Comparison of ENCODE assay signal across 8 cellular contexts in genomic region chr11:58513747-58514367, GRCh38.
DNase-seq lines count a peak whose midpoint lies in the region; ATAC-seq and TF ChIP-seq lines count a peak whose summit lies in the region.

No MANE protein-coding gene starts in this region.

- peak; percentile 63 for ATAC-seq in GM21360 (IDR thresholded peaks at IDR 0.05; ENCODE audit: unreplicated experiment)
- no peak for ATAC-seq in GM18520 (IDR thresholded peaks at IDR 0.05; ENCODE audit: unreplicated experiment)

- peak; percentile 55 for TF ChIP-seq CTCF in NB4 (IDR thresholded peaks at IDR 0.05; ENCODE audit: low read depth, low read length)

- H3K4me3 ChIP-seq in NB4 (ENCODE audit: low read depth, low read length) = no peak overlapping the region

- no peak for TF ChIP-seq POLR2A in NB4 (IDR thresholded peaks at IDR 0.05; ENCODE audit: extremely low read depth, insufficient read length)

- DNase-seq in NCI-H2081 (lab: John Stamatoyannopoulos, UW) (peak; percentile 1 to 28), NCI-H2081 treated with DMSO at 0.1 percent for 48 hours (lab: John Stamatoyannopoulos, UW) (no peak), NB4 (ENCODE audit: low read depth) (peak; percentile 69), amniotic epithelial cell (ENCODE audit: low read depth) (peak; percentile 65), hippocampal formation (lab: John Stamatoyannopoulos, UW) (peak; percentile 12 to 70), smooth muscle cell of the brain vasculature (ENCODE audit: low read depth, low spot score) (peak; percentile 45)
